14 cellular contexts compared by ENCODE assay signal in the genomic region with DNA sequence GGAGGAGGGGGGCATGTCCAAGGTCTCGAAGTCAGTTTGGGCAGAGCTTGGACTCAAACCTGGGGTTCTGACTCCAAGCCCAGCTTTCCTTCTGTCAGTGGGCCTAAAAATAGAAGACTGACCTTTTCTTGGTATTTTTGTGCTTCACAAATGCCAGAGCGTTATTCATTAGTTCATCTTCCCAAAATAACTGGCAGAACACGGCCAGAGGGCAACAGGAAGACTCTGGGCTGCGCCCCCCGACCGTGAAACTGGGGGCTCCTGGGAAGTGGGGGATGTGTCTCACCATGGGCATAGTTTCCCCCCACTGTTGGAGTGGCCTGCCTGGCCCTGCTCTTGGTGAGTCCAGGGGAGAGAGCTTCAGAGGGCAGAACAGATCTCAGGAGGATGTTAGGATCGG.
DNase-seq lines count a peak whose midpoint lies in the region; ATAC-seq and TF ChIP-seq lines count a peak whose summit lies in the region.
"Had no signal": no experiment of that assay in that cellular context is flagged by ENCODE, and none has a peak within 500 bp of the region (broad histone marks: within the 10 kb centered on the region; RNA-seq: fewer than 3 reads in every experiment).

No MANE protein-coding gene starts in this region.

- no peak overlapping the region for H3K4me3 ChIP-seq in right cardiac atrium (ENCODE audit: low read length)
- no peak overlapping the region for H3K4me3 ChIP-seq in stomach

- H3K36me3 ChIP-seq in stomach: peaks cover 1 to 12% (median 9%) of the 10 kb centered on the region in 4 donors

- no peak for ATAC-seq in activated CD4-positive, alpha-beta T cell treated with anti-CD3 and anti-CD28 coated beads for 36 hours
- peak; percentile 36 to 64 for ATAC-seq in right cardiac atrium
- ATAC-seq in left colon: no peak
- ATAC-seq: PC-3 had no signal

- in situ Hi-C loops in ACHN (cut with HindIII; ENCODE audit: low pct_ligation_motif_present, low pct_unique_long_range_greater_than_20kb, low sequenced_read_pairs): no loop called here

- TF ChIP-seq POLR2A in stomach (IDR thresholded peaks at IDR 0.05): no peak

- H3K27ac ChIP-seq in right cardiac atrium (ENCODE audit: low read length) (peak overlapping the region; percentile 95), stomach (peak overlapping the region in 4 of 5 donors; percentile 26 to 76 (median 64))
- H3K27ac ChIP-seq: neutrophil had no signal

- peaks cover 44% of the 10 kb centered on the region for H3K4me1 Mint-ChIP-seq in activated CD4-positive, alpha-beta T cell treated with anti-CD3 and anti-CD28 coated beads for 36 hours

- H3K27me3 ChIP-seq in right cardiac atrium (ENCODE audit: control insufficient read depth, insufficient read depth): no peaks in the 10 kb centered on the region
- no peaks in the 10 kb centered on the region for H3K27me3 ChIP-seq in stomach
- H3K27me3 ChIP-seq: neutrophil had no signal

- 17% methylated on average over 7 of the region's 7 CpGs for WGBS in right cardiac atrium
- 56 to 72% (median 67%) methylated on average over 7 of the region's 7 CpGs for WGBS in stomach, 5 donors

- H3K27ac Mint-ChIP-seq in activated CD4-positive, alpha-beta T cell treated with anti-CD3 and anti-CD28 coated beads for 36 hours: peak overlapping the region; percentile 20

- TF ChIP-seq CTCF in stomach (IDR thresholded peaks at IDR 0.05) (no peak), GM20000 (IDR thresholded peaks at IDR 0.05; ENCODE audit: extremely low read depth, missing control alignments) (no peak)

- CTCF ChIA-PET in activated CD4-positive, alpha-beta T cell treated with anti-CD3 and anti-CD28 coated beads for 36 hours (lab: Charles Lee): interaction anchor here (0.7 to 2.5 kb wide), 6 partner anchors 56 to 234 kb away, joined by 3 to 7 read pairs (median 4); no protein-coding TSS in a partner anchor

- H3K9me3 ChIP-seq in right cardiac atrium (ENCODE audit: control insufficient read depth, low read length): no peaks in the 10 kb centered on the region
- H3K9me3 ChIP-seq in stomach: no peaks in the 10 kb centered on the region
- H3K9me3 ChIP-seq: neutrophil had no signal

- peaks cover 17% of the 10 kb centered on the region for H3K36me3 Mint-ChIP-seq in activated CD4-positive, alpha-beta T cell treated with anti-CD3 and anti-CD28 coated beads for 36 hours (ENCODE audit: low read depth)

- no peaks in the 10 kb centered on the region for H3K9me3 Mint-ChIP-seq in activated CD4-positive, alpha-beta T cell treated with anti-CD3 and anti-CD28 coated beads for 36 hours (ENCODE audit: low read depth)
- H3K9me3 Mint-ChIP-seq: CD4-positive, alpha-beta memory T cell had no signal

- intact Hi-C loops in activated CD4-positive, alpha-beta T cell treated with anti-CD3 and anti-CD28 coated beads for 36 hours (cut with DNase I, micrococcal nuclease): loop anchor here in 1 of 2 experiments (5.0 kb wide), 1 partner anchor 195 kb away; no protein-coding TSS in a partner anchor
- intact Hi-C loops in right cardiac atrium (cut with DNase I): no loop called here
- intact Hi-C loops in stomach (cut with DNase I; ENCODE audit: low total_unique reads): no loop called here
- intact Hi-C loops in left colon (cut with DNase I, micrococcal nuclease): no loop called here

- no peak for TF ChIP-seq EP300 in stomach (IDR thresholded peaks at IDR 0.05)

- peaks cover 12% of the 10 kb centered on the region for H3K4me1 ChIP-seq in right cardiac atrium (ENCODE audit: control insufficient read depth, insufficient read depth, low read length)
- H3K4me1 ChIP-seq in stomach: peaks cover 6 to 43% (median 27%) of the 10 kb centered on the region in 4 donors

- H3K4me3 Mint-ChIP-seq in activated CD4-positive, alpha-beta T cell treated with anti-CD3 and anti-CD28 coated beads for 36 hours: no peak overlapping the region
- H3K4me3 Mint-ChIP-seq: CD4-positive, alpha-beta memory T cell had no signal

- no peaks in the 10 kb centered on the region for H3K27me3 Mint-ChIP-seq in activated CD4-positive, alpha-beta T cell treated with anti-CD3 and anti-CD28 coated beads for 36 hours
- H3K27me3 Mint-ChIP-seq: CD4-positive, alpha-beta memory T cell had no signal

- POLR2A ChIA-PET in activated CD4-positive, alpha-beta T cell treated with anti-CD3 and anti-CD28 coated beads for 36 hours (lab: Charles Lee): interaction anchor here (1.2 kb wide), 1 partner anchor 63 kb away, joined by 3 read pairs; no protein-coding TSS in a partner anchor

- no peak for DNase-seq in activated CD4-positive, alpha-beta T cell treated with anti-CD3 and anti-CD28 coated beads for 36 hours
- no peak for DNase-seq in activated CD4-positive, alpha-beta T cell treated with anti-CD3 and anti-CD28 coated beads, Interleukin-2, amount 50 U/mL, for 4 hours
- DNase-seq in cerebellar cortex (ENCODE audit: low spot score) (peak; percentile 94), right cardiac atrium (peak in 1 of 3 donors; percentile 31), stomach (no peak), left colon (no peak), GM20000 (ENCODE audit: low spot score) (no peak), ACHN (no peak)
- DNase-seq: amniotic stem cell; CD4-positive, alpha-beta memory T cell; GDM1; NCI-H187 treated with DMSO at 0.1 percent for 48 hours; PC-3 had no signal

Comparison
In these comparisons a context has a peak if more than half of its experiments do, and no peak if none do; other contexts are left out.
1. ATAC-seq: peak in right cardiac atrium (2 of 2); none in activated CD4-positive, alpha-beta T cell treated with anti-CD3 and anti-CD28 coated beads for 36 hours (single experiment) and left colon (single experiment).